ENCODE assay signal across 1 cellular context in genomic region chr2:157420771-157421323, GRCh38.
TF ChIP-seq lines count a peak whose summit lies in the region.

No MANE protein-coding gene starts in this region.

TF ChIP-seq in GM12878, 131 proteins besides CTCF, POLR2A, EP300 and RAD21 (continued from another document and continues in another):
- TF ChIP-seq SUZ12 (IDR thresholded peaks at IDR 0.05; ENCODE audit: unreplicated experiment) (no peak), EGR1 (IDR thresholded peaks at IDR 0.05; ENCODE audit: borderline replicate concordance in 1 of 2, low read depth in 2 of 2, low read length in 2 of 2) (no peak), GATAD2B (conservative IDR thresholded peaks at IDR 0.05; ENCODE audit: low read depth) (no peak), LARP7 (IDR thresholded peaks at IDR 0.05) (no peak), RCOR1 (conservative IDR thresholded peaks at IDR 0.05; ENCODE audit: low read depth, low read length) (no peak), SP1 (IDR thresholded peaks at IDR 0.05; ENCODE audit: low read depth, low read length) (no peak), ATF2 (IDR thresholded peaks at IDR 0.05; ENCODE audit: low read length) (peak; percentile 88), POLR2AphosphoS5 (IDR thresholded peaks at IDR 0.05; ENCODE audit: low read length) (no peak; the same call in 1 of the 2 replicates), ATF7 (IDR thresholded peaks at IDR 0.05; ENCODE audit: low read depth) (peak; percentile 80), CBX5 (IDR thresholded peaks at IDR 0.05; ENCODE audit: low read depth) (no peak), HDAC2 (IDR thresholded peaks at IDR 0.05) (no peak), CEBPZ (IDR thresholded peaks at IDR 0.05; ENCODE audit: low read depth, low read length) (no peak), SIN3A (IDR thresholded peaks at IDR 0.05; ENCODE audit: low read depth, low read length) (no peak), NR2C1 (IDR thresholded peaks at IDR 0.05) (no peak), FOXK2 (IDR thresholded peaks at IDR 0.05) (no peak), RELA (IDR thresholded peaks at IDR 0.05; ENCODE audit: borderline replicate concordance, partially characterized antibody) (no peak), BACH1 (IDR thresholded peaks at IDR 0.05; ENCODE audit: borderline replicate concordance) (peak; percentile 57; the same call in 1 of the 2 replicates), ZBTB4 (CRISPR knock-in tag; IDR thresholded peaks at IDR 0.05) (no peak), ZNF592 (IDR thresholded peaks at IDR 0.05) (no peak), POU2F2 (IDR thresholded peaks at IDR 0.05; ENCODE audit: borderline replicate concordance, low read depth, low read length) (no peak), MEF2B (IDR thresholded peaks at IDR 0.05; ENCODE audit: partially characterized antibody, poor library complexity, severe bottlenecking) (peak; percentile 14), ZNF622 (IDR thresholded peaks at IDR 0.05) (no peak), E4F1 (IDR thresholded peaks at IDR 0.05; ENCODE audit: borderline replicate concordance, partially characterized antibody) (no peak), SMAD1 (IDR thresholded peaks at IDR 0.05; ENCODE audit: low read depth, partially characterized antibody) (peak; percentile 36), STAT1 (conservative IDR thresholded peaks at IDR 0.05) (no peak), CBFB (IDR thresholded peaks at IDR 0.05; ENCODE audit: low read depth) (no peak), PRDM15 (CRISPR knock-in tag; IDR thresholded peaks at IDR 0.05) (no peak), ATF3 (IDR thresholded peaks at IDR 0.05; ENCODE audit: borderline replicate concordance, extremely low read depth, low read depth, low read length) (no peak), KDM1A (IDR thresholded peaks at IDR 0.05; ENCODE audit: borderline replicate concordance) (no peak), E2F8 (IDR thresholded peaks at IDR 0.05; ENCODE audit: low read depth, partially characterized antibody) (no peak), CREM (IDR thresholded peaks at IDR 0.05; ENCODE audit: low read depth) (peak; percentile 71; the same call in 1 of the 2 replicates), IRF5 (IDR thresholded peaks at IDR 0.05; ENCODE audit: borderline replicate concordance) (no peak), HDGF (IDR thresholded peaks at IDR 0.05) (no peak)
